In genomic region chr16:48365030-48365600, GRCh38 we compare ENCODE assay signal across 8 cellular contexts. TPM values are rescaled to one million over a fixed set of nuclear protein-coding genes. Genes with fewer than 3 reads are reported as not detected.
DNase-seq lines count a peak whose midpoint lies in the region; ATAC-seq and TF ChIP-seq lines count a peak whose summit lies in the region.

No MANE protein-coding gene starts in this region.

- no peak overlapping the region for H4K8ac ChIP-seq in mesenchymal stem cell (ENCODE audit: low read length)

- no peak for DNase-seq in activated naive CD4-positive, alpha-beta T cell treated with Interleukin-2 at 50 U/mL for 16 hours
- peak; percentile 14 to 38 for DNase-seq in T47D (ENCODE audit: low read depth in 1 of 2, low spot score in 1 of 2)
- no peak for DNase-seq in mesenchymal stem cell
- DNase-seq in vagina (ENCODE audit: extremely low spot score in 2 of 2): no peak
- no peak for DNase-seq in occipital lobe (lab: John Stamatoyannopoulos, UW)
- DNase-seq in T1000 (lab: John Stamatoyannopoulos, UW): no peak

- H3K4me3 ChIP-seq in mesenchymal stem cell (ENCODE audit: insufficient read depth in 1 of 2, low read depth in 1 of 2, low read length in 2 of 2) (peak overlapping the region in 1 of 2 experiments; percentile 80), vagina (peak overlapping the region; percentile 56 to 61)

- H3K18ac ChIP-seq in mesenchymal stem cell (ENCODE audit: low read depth in 1 of 2, low read length in 2 of 2): no peak overlapping the region

- no peaks in the 10 kb centered on the region for H3K36me3 Mint-ChIP-seq in activated naive CD4-positive, alpha-beta T cell treated with anti-CD3 and anti-CD28 coated beads, Interleukin-2, amount 50 U/mL, for 24 hours

- H3K36me3 ChIP-seq in mesenchymal stem cell (ENCODE audit: control insufficient read depth in 1 of 2, insufficient read depth in 2 of 2, low read depth in 1 of 2, low read length in 2 of 2) (peaks cover 8 to 21% of the 10 kb centered on the region in 2 experiments), vagina (peaks cover 0 to 10% of the 10 kb centered on the region in 2 donors)

- H3K27ac ChIP-seq in mesenchymal stem cell (ENCODE audit: low read length, poor library complexity, severe bottlenecking) (peak overlapping the region; percentile 63), vagina (peak overlapping the region; percentile 88)

- H3K9me3 Mint-ChIP-seq in activated naive CD4-positive, alpha-beta T cell treated with anti-CD3 and anti-CD28 coated beads, Interleukin-2, amount 50 U/mL, for 24 hours: no peaks in the 10 kb centered on the region

- peak overlapping the region; percentile 70 for H3K4me3 Mint-ChIP-seq in activated naive CD4-positive, alpha-beta T cell treated with anti-CD3 and anti-CD28 coated beads, Interleukin-2, amount 50 U/mL, for 24 hours

- no peak overlapping the region for H2AK5ac ChIP-seq in mesenchymal stem cell (ENCODE audit: low read length, severe bottlenecking)

- TF ChIP-seq POLR2A in vagina (IDR thresholded peaks at IDR 0.05): no peak

- H3K23ac ChIP-seq in mesenchymal stem cell (ENCODE audit: low read length in 2 of 2): peak overlapping the region in 1 of 2 experiments; percentile 89

- H2AFZ ChIP-seq in mesenchymal stem cell (ENCODE audit: low read depth, low read length): no peak overlapping the region

- 73% methylated on average over 15 of the region's 15 CpGs for WGBS in mesenchymal stem cell

- no peak overlapping the region for H3K14ac ChIP-seq in mesenchymal stem cell (ENCODE audit: low read length in 2 of 2)

- TF ChIP-seq CTCF in vagina (IDR thresholded peaks at IDR 0.05): no peak

- no peaks in the 10 kb centered on the region for H3K27me3 Mint-ChIP-seq in activated naive CD4-positive, alpha-beta T cell treated with anti-CD3 and anti-CD28 coated beads, Interleukin-2, amount 50 U/mL, for 24 hours

- ATAC-seq in GM19035 (IDR thresholded peaks at IDR 0.05; ENCODE audit: unreplicated experiment): no peak

- in situ Hi-C loops in T47D (cut with HindIII; ENCODE audit: low pct_unique_long_range_greater_than_20kb, low sequenced_read_pairs): no loop called here

- peaks cover 5% of the 10 kb centered on the region for H3K79me1 ChIP-seq in mesenchymal stem cell (replicated peaks; ENCODE audit: low read length, poor library complexity, severe bottlenecking)

- no peak overlapping the region for H3K27ac Mint-ChIP-seq in activated naive CD4-positive, alpha-beta T cell treated with anti-CD3 and anti-CD28 coated beads, Interleukin-2, amount 50 U/mL, for 24 hours

- peak overlapping the region in 1 of 2 experiments; percentile 1 for H3K4ac ChIP-seq in mesenchymal stem cell (ENCODE audit: low read depth in 1 of 2, low read length in 2 of 2)

- H2BK15ac ChIP-seq in mesenchymal stem cell (ENCODE audit: low read depth, poor library complexity, severe bottlenecking): no peak overlapping the region

- H3K9me3 ChIP-seq in mesenchymal stem cell (ENCODE audit: control insufficient read depth, low read length): no peaks in the 10 kb centered on the region
- no peaks in the 10 kb centered on the region for H3K9me3 ChIP-seq in vagina

- H4K91ac ChIP-seq in mesenchymal stem cell (ENCODE audit: low read length): no peak overlapping the region

- H2BK120ac ChIP-seq in mesenchymal stem cell (ENCODE audit: low read depth, low read length): no peak overlapping the region

- peak overlapping the region; percentile 96 for H3K9ac ChIP-seq in mesenchymal stem cell (ENCODE audit: low read length)

- intact Hi-C loops in vagina (cut with DNase I): no loop called here

- H3K27me3 ChIP-seq in mesenchymal stem cell (ENCODE audit: control insufficient read depth in 1 of 2, insufficient read depth in 1 of 2, low read length in 2 of 2) (no peaks in the 10 kb centered on the region), vagina (no peaks in the 10 kb centered on the region)

- H3K4me2 ChIP-seq in mesenchymal stem cell (ENCODE audit: low read length, poor library complexity, severe bottlenecking): peak overlapping the region; percentile 98

- H3K4me1 ChIP-seq in mesenchymal stem cell (ENCODE audit: control insufficient read depth, insufficient read depth, low read depth, low read length) (peaks cover 11% of the 10 kb centered on the region), vagina (peaks cover 39% of the 10 kb centered on the region)

- H2BK12ac ChIP-seq in mesenchymal stem cell (ENCODE audit: low read length in 2 of 2): no peak overlapping the region

- H3K4me1 Mint-ChIP-seq in activated naive CD4-positive, alpha-beta T cell treated with anti-CD3 and anti-CD28 coated beads, Interleukin-2, amount 50 U/mL, for 24 hours: peaks cover 67% of the 10 kb centered on the region

- H2BK5ac ChIP-seq in mesenchymal stem cell (ENCODE audit: low read depth, low read length, poor library complexity, severe bottlenecking): no peak overlapping the region

RNA-seq across cellular contexts. Expression of gene SIAH1, which starts 20.1 kb away (rescaled TPM):
- 12.5 TPM for polyA plus RNA-seq in mesenchymal stem cell (2013, experiment 1 of 2)
- polyA plus RNA-seq in mesenchymal stem cell (2013, experiment 2 of 2): 14.0 TPM
- 26.8 TPM for total RNA-seq in vagina
- total RNA-seq in occipital lobe: 154 TPM

Comparison
In these comparisons a context has a peak if more than half of its experiments do, and no peak if none do; other contexts are left out.
1. DNase-seq: peak in T47D (2 of 2); none in activated naive CD4-positive, alpha-beta T cell treated with Interleukin-2 at 50 U/mL for 16 hours (single experiment), mesenchymal stem cell (single experiment), vagina (0 of 2), occipital lobe (single experiment) and T1000 (single experiment).